9 cellular contexts compared by ENCODE assay signal in genomic region chr6:84733889-84734288, GRCh38. TPM values are rescaled to one million over a fixed set of nuclear protein-coding genes. Genes with fewer than 3 reads are reported as not detected.
"Had no signal": no experiment of that assay in that cellular context is flagged by ENCODE, and none has a peak within 500 bp of the region (broad histone marks: within the 10 kb centered on the region; RNA-seq: fewer than 3 reads in every experiment).

No MANE protein-coding gene starts in this region.

- H3K4me3 ChIP-seq: GM12878 had no signal

- DNase-seq: GDM1, GF-D8 had no signal

- FAIRE-seq: G401.6, GM12878, GM12891, GM12892, GM18507, GM19239 had no signal

- ATAC-seq: GM12878 had no signal

RNA-seq across cellular contexts. Expression of gene TBX18, which starts 30.5 kb away (rescaled TPM):
- total RNA-seq: G401 had no signal
